24 cellular contexts compared by ENCODE assay signal in genomic region chr16:26860506-26860905, GRCh38.
"Had no signal": no experiment of that assay in that cellular context is flagged by ENCODE, and none has a peak within 500 bp of the region (broad histone marks: within the 10 kb centered on the region; RNA-seq: fewer than 3 reads in every experiment).

No MANE protein-coding gene starts in this region.

- H3K4me1 Mint-ChIP-seq: endodermal cell had no signal

- H3K4me1 ChIP-seq: colonic mucosa, esophagus squamous epithelium, foreskin keratinocyte, gastrocnemius medialis, gastroesophageal sphincter, heart left ventricle, heart right ventricle had no signal

- H3K4me3 Mint-ChIP-seq: dendritic cell treated with granulocyte-macrophage colony-stimulating factor and Interleukin-4, amounts not matched to agents 40 ng/mL and 50 ng/mL, for 4 days; effector memory CD8-positive, alpha-beta T cell; endodermal cell had no signal

- DNase-seq: colonic mucosa; cortex of kidney; dermis blood vessel endothelial cell; dorsolateral prefrontal cortex; effector CD4-positive, alpha-beta T cell; effector CD8-positive, alpha-beta T cell; effector memory CD4-positive, alpha-beta T cell; effector memory CD8-positive, alpha-beta T cell; endodermal cell; erythroblast; esophagus squamous epithelium; foreskin fibroblast; foreskin keratinocyte; foreskin melanocyte; gastrocnemius medialis; glutamatergic neuron; heart left ventricle; heart right ventricle had no signal

- H3K27me3 ChIP-seq: colonic mucosa, esophagus squamous epithelium, foreskin keratinocyte, gastrocnemius medialis, gastroesophageal sphincter, heart left ventricle, hepatocyte had no signal

- H3K9me3 ChIP-seq: colonic mucosa, gastrocnemius medialis had no signal

- H3K36me3 ChIP-seq: colonic mucosa, esophagus squamous epithelium, gastrocnemius medialis, gastroesophageal sphincter, heart left ventricle, heart right ventricle had no signal

- ATAC-seq: effector memory CD8-positive, alpha-beta T cell; esophagus mucosa; foreskin keratinocyte; gastrocnemius medialis; gastroesophageal sphincter; heart left ventricle; heart right ventricle had no signal

- H3K4me3 ChIP-seq: colonic mucosa, coronary artery, dorsolateral prefrontal cortex, esophagus squamous epithelium, gastrocnemius medialis, gastroesophageal sphincter, heart left ventricle, heart right ventricle, hepatocyte had no signal

- H3K27me3 Mint-ChIP-seq: dendritic cell treated with granulocyte-macrophage colony-stimulating factor and Interleukin-4, amounts not matched to agents 40 ng/mL and 50 ng/mL, for 4 days had no signal

- H3K27ac ChIP-seq: colonic mucosa, coronary artery, dorsolateral prefrontal cortex, epithelial cell of prostate, esophagus squamous epithelium, foreskin keratinocyte, gastrocnemius medialis, gastroesophageal sphincter, heart left ventricle, heart right ventricle, hepatocyte had no signal

- H3K27ac Mint-ChIP-seq: dendritic cell treated with granulocyte-macrophage colony-stimulating factor and Interleukin-4, amounts not matched to agents 40 ng/mL and 50 ng/mL, for 4 days; effector memory CD8-positive, alpha-beta T cell; endodermal cell had no signal
